Comparison of ENCODE assay signal across 1 cellular context in genomic region chr19:39406656-39407393, GRCh38.
TF ChIP-seq lines count a peak whose summit lies in the region.

A gene with protein sequence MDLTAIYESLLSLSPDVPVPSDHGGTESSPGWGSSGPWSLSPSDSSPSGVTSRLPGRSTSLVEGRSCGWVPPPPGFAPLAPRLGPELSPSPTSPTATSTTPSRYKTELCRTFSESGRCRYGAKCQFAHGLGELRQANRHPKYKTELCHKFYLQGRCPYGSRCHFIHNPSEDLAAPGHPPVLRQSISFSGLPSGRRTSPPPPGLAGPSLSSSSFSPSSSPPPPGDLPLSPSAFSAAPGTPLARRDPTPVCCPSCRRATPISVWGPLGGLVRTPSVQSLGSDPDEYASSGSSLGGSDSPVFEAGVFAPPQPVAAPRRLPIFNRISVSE (plus strand): TSS chr19:39406847. CDS start chr19:39406905, 58 bp downstream.

TF ChIP-seq in K562, 482 proteins besides CTCF, POLR2A, EP300 and RAD21 (continued from another document):
- TF ChIP-seq ATF6 (CRISPR knock-in tag; IDR thresholded peaks at IDR 0.05) (no peak), TEAD2 (tag; IDR thresholded peaks at IDR 0.05) (no peak), CBFA2T2 (conservative IDR thresholded peaks at IDR 0.05) (no peak), DIDO1 (tag; IDR thresholded peaks at IDR 0.05; ENCODE audit: low read depth) (no peak), TAL1 (IDR thresholded peaks at IDR 0.05) (no peak), RBBP5 (IDR thresholded peaks at IDR 0.05; ENCODE audit: borderline replicate concordance, insufficient read depth, low read length, poor library complexity, severe bottlenecking) (peak; percentile 57), CREM (IDR thresholded peaks at IDR 0.05; ENCODE audit: low read depth) (peak; percentile 51; the same call in 1 of the 2 replicates), ZMIZ1 (IDR thresholded peaks at IDR 0.05; ENCODE audit: low read depth in 2 of 2, low read length in 2 of 2) (peak in 1 of 2 experiments; percentile 57; a peak in 2 of 4 replicates), NCOA4 (IDR thresholded peaks at IDR 0.05; ENCODE audit: partially characterized antibody) (no peak)
- TF ChIP-seq, protein P1, sequence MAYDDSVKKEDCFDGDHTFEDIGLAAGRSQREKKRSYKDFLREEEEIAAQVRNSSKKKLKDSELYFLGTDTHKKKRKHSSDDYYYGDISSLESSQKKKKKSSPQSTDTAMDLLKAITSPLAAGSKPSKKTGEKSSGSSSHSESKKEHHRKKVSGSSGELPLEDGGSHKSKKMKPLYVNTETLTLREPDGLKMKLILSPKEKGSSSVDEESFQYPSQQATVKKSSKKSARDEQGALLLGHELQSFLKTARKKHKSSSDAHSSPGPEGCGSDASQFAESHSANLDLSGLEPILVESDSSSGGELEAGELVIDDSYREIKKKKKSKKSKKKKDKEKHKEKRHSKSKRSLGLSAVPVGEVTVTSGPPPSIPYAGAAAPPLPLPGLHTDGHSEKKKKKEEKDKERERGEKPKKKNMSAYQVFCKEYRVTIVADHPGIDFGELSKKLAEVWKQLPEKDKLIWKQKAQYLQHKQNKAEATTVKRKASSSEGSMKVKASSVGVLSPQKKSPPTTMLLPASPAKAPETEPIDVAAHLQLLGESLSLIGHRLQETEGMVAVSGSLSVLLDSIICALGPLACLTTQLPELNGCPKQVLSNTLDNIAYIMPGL (CRISPR knock-in tag; IDR thresholded peaks at IDR 0.05), result peak; percentile 47; the same call in 1 of the 2 replicates
